8 cellular contexts compared by ENCODE assay signal in genomic region chr16:88437367-88437964, GRCh38. TPM values are rescaled to one million over a fixed set of nuclear protein-coding genes. Genes with fewer than 3 reads are reported as not detected.
A peak's percentile ranks its signal among the peaks of the same experiment; 100 is the strongest.
DNase-seq lines count a peak whose midpoint lies in the region; ATAC-seq and TF ChIP-seq lines count a peak whose summit lies in the region.

No MANE protein-coding gene starts in this region.

- no peaks in the 10 kb centered on the region for H3K9me3 Mint-ChIP-seq in Caco-2 (ENCODE audit: unreplicated experiment)

- no peak overlapping the region for H3K4me3 Mint-ChIP-seq in Caco-2 (ENCODE audit: unreplicated experiment)

- no peaks in the 10 kb centered on the region for H3K9me2 ChIP-seq in Karpas-422 (replicated peaks; ENCODE audit: insufficient read depth, low read length)

- H4K20me1 ChIP-seq in Karpas-422 (ENCODE audit: insufficient read depth, low read depth, low read length), result no peaks in the 10 kb centered on the region

- no peaks in the 10 kb centered on the region for H3K36me3 ChIP-seq in Caco-2 (ENCODE audit: control insufficient read depth, insufficient read depth, low read length)
- no peaks in the 10 kb centered on the region for H3K36me3 ChIP-seq in Karpas-422 (ENCODE audit: insufficient read depth, low read length)
- H3K36me3 ChIP-seq in lower lobe of right lung, result no peaks in the 10 kb centered on the region

- H2AFZ ChIP-seq in Karpas-422 (ENCODE audit: low read length), result no peak overlapping the region

- TF ChIP-seq CTCF in Caco-2 (IDR thresholded peaks at IDR 0.05; ENCODE audit: insufficient read depth in 1 of 2, low read depth in 1 of 2, low read length in 1 of 2, severe bottlenecking in 1 of 2, unreplicated experiment in 1 of 2) (peak; percentile 87 to 91), cardiac fibroblast (IDR thresholded peaks at IDR 0.05; ENCODE audit: low read depth, low read length) (peak; percentile 65), lower lobe of right lung (IDR thresholded peaks at IDR 0.05) (peak; percentile 88)

- no peak overlapping the region for H3K27ac ChIP-seq in Karpas-422 (ENCODE audit: low read length)
- no peak overlapping the region for H3K27ac ChIP-seq in lower lobe of right lung

- H3K4me1 ChIP-seq in Caco-2 (0 out of 2 replicates have a peak, but pooled peaks cover under 1% of the 10 kb centered on the region), Karpas-422 (ENCODE audit: low read length) (no peaks in the 10 kb centered on the region), lower lobe of right lung (peaks cover 8% of the 10 kb centered on the region)

- no peak overlapping the region for H3K4me3 ChIP-seq in Caco-2 (ENCODE audit: low read depth, low read length)
- no peak overlapping the region for H3K4me3 ChIP-seq in Karpas-422 (ENCODE audit: low read length)
- H3K4me3 ChIP-seq in cardiac fibroblast (replicated peaks in 1 of 2; ENCODE audit: low read depth in 2 of 2, low read length in 2 of 2), result no peak overlapping the region
- H3K4me3 ChIP-seq in lower lobe of right lung, result no peak overlapping the region

- POLR2A ChIA-PET in Caco-2 (lab: Charles Lee), result no interaction called here

- H3K27me3 ChIP-seq in Caco-2 (replicated peaks; ENCODE audit: control insufficient read depth, insufficient read depth, low read length) (no peaks in the 10 kb centered on the region), Karpas-422 (ENCODE audit: low read length) (no peaks in the 10 kb centered on the region), lower lobe of right lung (ENCODE audit: low read depth) (peaks cover 19% of the 10 kb centered on the region)

- H3K4me1 Mint-ChIP-seq in Caco-2 (ENCODE audit: low read depth, unreplicated experiment), result no peaks in the 10 kb centered on the region

- H3K36me3 Mint-ChIP-seq in Caco-2 (ENCODE audit: insufficient read depth, unreplicated experiment), result peaks cover 6% of the 10 kb centered on the region

- H3K79me2 ChIP-seq in Karpas-422 (ENCODE audit: low read length), result no peaks in the 10 kb centered on the region

- no TSS peak for BruUV-seq in Caco-2 (replicated peaks; lab: Mats Ljungman, UMichigan)

- no peak overlapping the region for H3K27ac Mint-ChIP-seq in Caco-2 (ENCODE audit: unreplicated experiment)

- H3K9me3 ChIP-seq in Caco-2 (no peaks in the 10 kb centered on the region), Karpas-422 (ENCODE audit: low read length) (no peaks in the 10 kb centered on the region), lower lobe of right lung (no peaks in the 10 kb centered on the region)

- ATAC-seq in lower lobe of right lung (peak; percentile 52 to 60), GM21447 (IDR thresholded peaks at IDR 0.05; ENCODE audit: unreplicated experiment) (no peak)
- ATAC-seq in stimulated activated naive CD8-positive, alpha-beta T cell treated with anti-CD3 and anti-CD28 coated beads, Interleukin-15, Interleukin-2, amounts not matched to agents 100 U/mL and 50 U/mL, for 24 hours, result peak; percentile 22

- CTCF ChIA-PET in Caco-2 (lab: Charles Lee), result interaction anchor here (0.7 to 1.8 kb wide), 10 partner anchors 10 to 865 kb away, joined by 3 to 9 read pairs (median 4); no protein-coding TSS in a partner anchor

- H3K9ac ChIP-seq in Karpas-422 (ENCODE audit: low read length), result no peak overlapping the region

- H3K4me2 ChIP-seq in Karpas-422 (ENCODE audit: low read depth, low read length, poor library complexity, severe bottlenecking), result no peak overlapping the region

- intact Hi-C loops in Caco-2 (cut with micrococcal nuclease; ENCODE audit: unreplicated experiment) (loop anchor here (10.0 kb wide), 1 partner anchor 243 kb away; no protein-coding TSS in a partner anchor), lower lobe of right lung (cut with DNase I) (no loop called here)

- no peaks in the 10 kb centered on the region for H3K27me3 Mint-ChIP-seq in Caco-2 (ENCODE audit: insufficient read depth, unreplicated experiment)

- peak; percentile 69 to 83 for DNase-seq in Caco-2
- DNase-seq in Karpas-422, result peak; percentile 87
- peak; percentile 52 for DNase-seq in activated CD4-positive, CD25-positive, alpha-beta regulatory T cell treated with anti-CD3 and anti-CD28 coated beads, Interleukin-2, amount 50 U/mL, for 16 hours (ENCODE audit: low read depth, low spot score)
- peak; percentile 32 to 44 for DNase-seq in cardiac fibroblast (ENCODE audit: low read depth in 2 of 2)
- DNase-seq in lower lobe of right lung, result peak; percentile 69
- DNase-seq in stimulated activated naive CD8-positive, alpha-beta T cell treated with anti-CD3 and anti-CD28 coated beads, Interleukin-15, Interleukin-2, amounts not matched to agents 100 U/mL and 50 U/mL, for 24 hours, result peak; percentile 79
- no peak for DNase-seq in midbrain (lab: John Stamatoyannopoulos, UW)

RNA-seq across cellular contexts. Expression of gene ZFPM1, which starts 15.6 kb away (rescaled TPM):
- total RNA-seq in Caco-2 (2022) (24.1 and 25.9 TPM in 2 replicates), lower lobe of right lung (5.6 TPM)
- total RNA-seq in Karpas-422 (2014; rRNA removed; shearing (Covaris generic); ENCODE audit: low replicate concordance), result 0.36 and 0.75 TPM in 2 replicates

RNA-seq across cellular contexts. Expression of gene ZNF469, which starts 54.7 kb away (rescaled TPM):
- total RNA-seq in Caco-2 (2022) (0.07 and 0.12 TPM in 2 replicates), lower lobe of right lung (2.0 TPM)
- not detected in 2 replicates for total RNA-seq in Karpas-422 (2014; rRNA removed; shearing (Covaris generic); ENCODE audit: low replicate concordance)
